10 cellular contexts compared by ENCODE assay signal in the genomic region with DNA sequence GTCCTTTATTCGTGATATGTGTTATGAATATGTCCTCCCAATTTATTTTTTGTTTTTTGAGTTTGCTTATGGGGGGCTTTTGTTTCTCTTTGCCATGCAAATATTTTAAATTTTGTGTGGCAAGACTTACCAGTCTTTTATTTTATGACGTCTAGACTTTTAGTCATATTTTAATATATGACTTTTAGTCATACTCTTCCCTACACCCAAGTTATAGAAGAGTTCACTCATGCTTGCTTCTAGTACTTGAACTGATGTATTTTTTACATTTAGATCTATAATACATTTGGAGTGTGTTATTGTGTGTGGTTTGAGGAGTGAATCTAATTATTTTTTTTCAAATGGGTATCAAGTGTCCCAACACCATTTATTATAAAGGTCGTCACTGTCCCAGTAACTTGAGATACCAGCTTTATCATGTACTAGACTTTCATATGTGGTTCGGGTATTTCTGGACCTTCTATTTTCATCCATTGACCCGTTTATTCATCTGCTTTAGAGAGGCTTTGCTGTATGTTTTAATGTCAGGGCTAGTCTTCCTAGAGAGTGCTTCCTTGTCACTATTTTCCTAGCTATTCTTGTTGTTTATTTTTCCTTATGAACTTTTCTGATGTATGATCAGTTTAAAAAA. TPM values are rescaled to one million over a fixed set of nuclear protein-coding genes. Genes with fewer than 3 reads are reported as not detected.
DNase-seq lines count a peak whose midpoint lies in the region; ATAC-seq, FAIRE-seq and TF ChIP-seq lines count a peak whose summit lies in the region.
"Had no signal": no experiment of that assay in that cellular context is flagged by ENCODE, and none has a peak within 500 bp of the region (broad histone marks: within the 10 kb centered on the region; RNA-seq: fewer than 3 reads in every experiment).

No MANE protein-coding gene starts in this region.

- H3K27me3 Mint-ChIP-seq in stimulated activated naive CD8-positive, alpha-beta T cell treated with anti-CD3 and anti-CD28 coated beads, Interleukin-15, Interleukin-2, amounts not matched to agents 100 ng/mL and 50 ng/mL, for 24 hours = no peaks in the 10 kb centered on the region
- H3K27me3 Mint-ChIP-seq in astrocyte (ENCODE audit: low read depth, unreplicated experiment) = peaks cover 3% of the 10 kb centered on the region

- no peaks in the 10 kb centered on the region for H4K20me1 ChIP-seq in astrocyte (ENCODE audit: insufficient read depth, low read length)

- no peak for FAIRE-seq in astrocyte (lab: Jason Lieb, UNC)
- FAIRE-seq: D721Med had no signal

- peak overlapping the region; percentile 99 for H3K27ac Mint-ChIP-seq in stimulated activated naive CD8-positive, alpha-beta T cell treated with anti-CD3 and anti-CD28 coated beads, Interleukin-15, Interleukin-2, amounts not matched to agents 100 ng/mL and 50 ng/mL, for 24 hours
- no peak overlapping the region for H3K27ac Mint-ChIP-seq in astrocyte (ENCODE audit: unreplicated experiment)

- H2AFZ ChIP-seq in astrocyte (ENCODE audit: low read depth, low read length) = no peak overlapping the region

- peak overlapping the region; percentile 87 for H3K4me2 ChIP-seq in astrocyte (ENCODE audit: low read length)

- H3K4me1 Mint-ChIP-seq in stimulated activated naive CD8-positive, alpha-beta T cell treated with anti-CD3 and anti-CD28 coated beads, Interleukin-15, Interleukin-2, amounts not matched to agents 100 ng/mL and 50 ng/mL, for 24 hours (ENCODE audit: low read depth) = peaks cover 78% of the 10 kb centered on the region
- H3K4me1 Mint-ChIP-seq in astrocyte (ENCODE audit: low read depth, unreplicated experiment) = peaks cover 8% of the 10 kb centered on the region

- no peaks in the 10 kb centered on the region for H3K36me3 ChIP-seq in astrocyte (ENCODE audit: insufficient read depth, low read length)
- H3K36me3 ChIP-seq in muscle layer of duodenum (ENCODE audit: control insufficient read depth in 1 of 2, insufficient read depth in 2 of 2, low read length in 2 of 2) = peaks cover 3% of the 10 kb centered on the region in 2 donors

- H3K4me1 ChIP-seq in astrocyte (ENCODE audit: insufficient read depth, low read length) = peaks cover 6% of the 10 kb centered on the region
- H3K4me1 ChIP-seq in muscle layer of duodenum (ENCODE audit: control insufficient read depth in 1 of 2, insufficient read depth in 2 of 2, low read length in 2 of 2) = no peaks in the 10 kb centered on the region

- no peaks in the 10 kb centered on the region for H3K79me2 ChIP-seq in astrocyte (ENCODE audit: insufficient read depth, low read length)

- no peak overlapping the region for H3K27ac ChIP-seq in astrocyte (ENCODE audit: low read depth, low read length)
- no peak overlapping the region for H3K27ac ChIP-seq in muscle layer of duodenum (ENCODE audit: low read length)

- peaks cover 16% of the 10 kb centered on the region for H3K9me3 Mint-ChIP-seq in stimulated activated naive CD8-positive, alpha-beta T cell treated with anti-CD3 and anti-CD28 coated beads, Interleukin-15, Interleukin-2, amounts not matched to agents 100 ng/mL and 50 ng/mL, for 24 hours
- peaks cover 11% of the 10 kb centered on the region for H3K9me3 Mint-ChIP-seq in astrocyte (ENCODE audit: unreplicated experiment)

- peak overlapping the region; percentile 60 for H3K9ac ChIP-seq in astrocyte (ENCODE audit: low read length)

- H3K36me3 Mint-ChIP-seq in stimulated activated naive CD8-positive, alpha-beta T cell treated with anti-CD3 and anti-CD28 coated beads, Interleukin-15, Interleukin-2, amounts not matched to agents 100 ng/mL and 50 ng/mL, for 24 hours (ENCODE audit: low read depth) = peaks cover 47% of the 10 kb centered on the region
- H3K36me3 Mint-ChIP-seq in astrocyte (ENCODE audit: low read depth, unreplicated experiment) = peaks cover 13% of the 10 kb centered on the region

- H3K27me3 ChIP-seq in astrocyte (ENCODE audit: insufficient read depth, low read length) (no peaks in the 10 kb centered on the region), muscle layer of duodenum (ENCODE audit: low read depth, low read length) (no peaks in the 10 kb centered on the region)

- no peak for TF ChIP-seq CTCF in astrocyte (IDR thresholded peaks at IDR 0.05; ENCODE audit: insufficient read depth, low read depth, low read length)

- peak overlapping the region; percentile 99 for H3K4me3 Mint-ChIP-seq in stimulated activated naive CD8-positive, alpha-beta T cell treated with anti-CD3 and anti-CD28 coated beads, Interleukin-15, Interleukin-2, amounts not matched to agents 100 ng/mL and 50 ng/mL, for 24 hours
- no peak overlapping the region for H3K4me3 Mint-ChIP-seq in astrocyte (ENCODE audit: unreplicated experiment)

- H3K4me3 ChIP-seq in astrocyte (ENCODE audit: insufficient read depth, low read depth, low read length) = peak overlapping the region; percentile 49
- peak overlapping the region; percentile 57 to 63 for H3K4me3 ChIP-seq in muscle layer of duodenum (ENCODE audit: low read depth in 1 of 2, low read length in 2 of 2)

- no peak for DNase-seq in stimulated activated naive CD8-positive, alpha-beta T cell treated with anti-CD3 and anti-CD28 coated beads, Interleukin-15, Interleukin-2, amounts not matched to agents 100 U/mL and 50 U/mL, for 24 hours
- no peak for DNase-seq in astrocyte (ENCODE audit: low read depth)
- DNase-seq in NCI-H69 (lab: John Stamatoyannopoulos, UW) = no peak
- DNase-seq in NCI-H748 (lab: John Stamatoyannopoulos, UW; ENCODE audit: unreplicated experiment) = no peak
- DNase-seq in inferior parietal cortex (ENCODE audit: extremely low spot score) = no peak
- DNase-seq: NCI-H524 treated with DMSO at 0.1 percent for 48 hours had no signal

- ATAC-seq in stimulated activated naive CD8-positive, alpha-beta T cell treated with anti-CD3 and anti-CD28 coated beads, Interleukin-15, Interleukin-2, amounts not matched to agents 100 U/mL and 50 U/mL, for 24 hours = no peak
- no peak for ATAC-seq in GM21367 (IDR thresholded peaks at IDR 0.05; ENCODE audit: unreplicated experiment)

- H3K9me3 ChIP-seq in astrocyte (ENCODE audit: insufficient read depth, low read depth, low read length) (peaks cover 3% of the 10 kb centered on the region), muscle layer of duodenum (ENCODE audit: control insufficient read depth in 1 of 2, low read length in 2 of 2) (peaks cover 12 to 13% of the 10 kb centered on the region in 2 donors)

RNA-seq across cellular contexts. Expression of gene PARP15, which starts 0.8 kb away (rescaled TPM):
- total RNA-seq in astrocyte = 0.09 and 0.22 TPM in 2 replicates

RNA-seq across cellular contexts. Expression of gene DTX3L, which starts 14.1 kb away (rescaled TPM):
- total RNA-seq in astrocyte = 81.2 and 86.3 TPM in 2 replicates

RNA-seq across cellular contexts. Expression of gene PARP9, which starts 14.1 kb away (rescaled TPM):
- 74.1 and 86.0 TPM in 2 replicates for total RNA-seq in astrocyte
